Comparison of ENCODE assay signal across 13 cellular contexts in genomic region chr5:121758640-121759039, GRCh38.
"Had no signal": no experiment of that assay in that cellular context is flagged by ENCODE, and none has a peak within 500 bp of the region (broad histone marks: within the 10 kb centered on the region; RNA-seq: fewer than 3 reads in every experiment).

No MANE protein-coding gene starts in this region.

- H3K9me3 Mint-ChIP-seq: stimulated activated memory B cell treated with anti-CD40 and anti-IgM and Interleukin-4, amounts not matched to agents 10 μg/mL and 1 μg/mL and 100 μg/mL, for 72 hours had no signal

- H3K27ac Mint-ChIP-seq: activated T-helper 17 cell treated with anti-CD3 and anti-CD28 coated beads, Interleukin-2, amount 50 U/mL, for 72 hours; natural killer cell treated with Interleukin-12 subunit alpha and Interleukin-12 subunit beta and Interleukin-15 and Interleukin-18, amount 100 ng/mL, for 72 hours; stimulated activated memory B cell treated with anti-CD40 and anti-IgM and Interleukin-4, amounts not matched to agents 10 μg/mL and 1 μg/mL and 100 μg/mL, for 72 hours had no signal

- H3K27me3 Mint-ChIP-seq: activated T-helper 17 cell treated with anti-CD3 and anti-CD28 coated beads, Interleukin-2, amount 50 U/mL, for 72 hours; natural killer cell treated with Interleukin-12 subunit alpha and Interleukin-12 subunit beta and Interleukin-15 and Interleukin-18, amount 100 ng/mL, for 72 hours; stimulated activated memory B cell treated with anti-CD40 and anti-IgM and Interleukin-4, amounts not matched to agents 10 μg/mL and 1 μg/mL and 100 μg/mL, for 72 hours had no signal

- H3K36me3 Mint-ChIP-seq: natural killer cell treated with Interleukin-12 subunit alpha and Interleukin-12 subunit beta and Interleukin-15 and Interleukin-18, amount 100 ng/mL, for 72 hours; stimulated activated memory B cell treated with anti-CD40 and anti-IgM and Interleukin-4, amounts not matched to agents 10 μg/mL and 1 μg/mL and 100 μg/mL, for 72 hours had no signal

- H3K4me1 Mint-ChIP-seq: activated T-helper 17 cell treated with anti-CD3 and anti-CD28 coated beads, Interleukin-2, amount 50 U/mL, for 72 hours; stimulated activated memory B cell treated with anti-CD40 and anti-IgM and Interleukin-4, amounts not matched to agents 10 μg/mL and 1 μg/mL and 100 μg/mL, for 72 hours had no signal

- DNase-seq: activated naive CD4-positive, alpha-beta T cell treated with Interleukin-2 at 50 U/mL for 16 hours; activated T-cell treated with anti-CD3 and anti-CD28 coated beads for 4 hours; anterior cingulate cortex; brain microvascular endothelial cell; cortex of kidney; effector CD8-positive, alpha-beta T cell; foreskin keratinocyte; heart left ventricle; occipital lobe; stimulated activated CD4-positive, alpha-beta T cell treated with anti-CD3 and anti-CD28 coated beads, Interleukin-2, amount 100 ng/mL, for 48 hours had no signal

- H3K4me3 Mint-ChIP-seq: activated T-helper 17 cell treated with anti-CD3 and anti-CD28 coated beads, Interleukin-2, amount 50 U/mL, for 72 hours; natural killer cell treated with Interleukin-12 subunit alpha and Interleukin-12 subunit beta and Interleukin-15 and Interleukin-18, amount 100 ng/mL, for 72 hours; stimulated activated memory B cell treated with anti-CD40 and anti-IgM and Interleukin-4, amounts not matched to agents 10 μg/mL and 1 μg/mL and 100 μg/mL, for 72 hours had no signal

- ATAC-seq: activated T-helper 17 cell treated with anti-CD3 and anti-CD28 coated beads, Interleukin-2, amount 50 U/mL, for 72 hours; foreskin keratinocyte; heart left ventricle; natural killer cell treated with Interleukin-12 subunit alpha and Interleukin-12 subunit beta and Interleukin-15 and Interleukin-18, amount 100 ng/mL, for 72 hours; stimulated activated memory B cell treated with anti-CD40 and anti-IgM and Interleukin-4, amounts not matched to agents 10 μg/mL and 1 μg/mL and 100 μg/mL, for 72 hours had no signal
